19 cellular contexts compared by ENCODE assay signal in genomic region chr6:152625213-152625612, GRCh38.
"Had no signal": no experiment of that assay in that cellular context is flagged by ENCODE, and none has a peak within 500 bp of the region (broad histone marks: within the 10 kb centered on the region; RNA-seq: fewer than 3 reads in every experiment).

No MANE protein-coding gene starts in this region.

- H3K4me3 ChIP-seq: esophagus muscularis mucosa, hepatocyte, skin epidermis, transverse colon, vagina had no signal

- H3K9me3 Mint-ChIP-seq: activated naive CD4-positive, alpha-beta T cell treated with anti-CD3 and anti-CD28 coated beads, Interleukin-2, amount 50 U/mL, for 72 hours; activated T-cell treated with anti-CD3 and anti-CD28 coated beads, Interleukin-2, amount 50 U/mL, for 4 hours; nephron had no signal

- H3K36me3 Mint-ChIP-seq: activated naive CD4-positive, alpha-beta T cell treated with anti-CD3 and anti-CD28 coated beads, Interleukin-2, amount 50 U/mL, for 72 hours had no signal

- H3K4me3 Mint-ChIP-seq: activated T-cell treated with anti-CD3 and anti-CD28 coated beads, Interleukin-2, amount 50 U/mL, for 4 hours; nephron had no signal

- H3K9me3 ChIP-seq: esophagus muscularis mucosa, transverse colon, vagina had no signal

- H3K4me1 ChIP-seq: esophagus muscularis mucosa, transverse colon, vagina had no signal

- H3K36me3 ChIP-seq: transverse colon had no signal

- H3K27ac Mint-ChIP-seq: activated naive CD4-positive, alpha-beta T cell treated with anti-CD3 and anti-CD28 coated beads, Interleukin-2, amount 50 U/mL, for 72 hours; nephron; progenitor cell of endocrine pancreas had no signal

- H3K27ac ChIP-seq: esophagus muscularis mucosa, hepatocyte, skin epidermis, transverse colon, vagina, VCaP had no signal

- ATAC-seq: activated naive CD4-positive, alpha-beta T cell treated with anti-CD3 and anti-CD28 coated beads, Interleukin-2, amount 50 U/mL, for 72 hours; activated T-cell treated with anti-CD3 and anti-CD28 coated beads, Interleukin-2, amount 50 U/mL, for 4 hours; left ventricle myocardium superior; right cardiac atrium had no signal

- H3K4me1 Mint-ChIP-seq: nephron had no signal

- H3K27me3 ChIP-seq: esophagus muscularis mucosa, hepatocyte, transverse colon, vagina had no signal

- DNase-seq: activated CD4-positive, alpha-beta T cell treated with anti-CD3 and anti-CD28 coated beads for 1 hour; activated CD4-positive, alpha-beta T cell treated with anti-CD3 and anti-CD28 coated beads, Interleukin-2, amount 50 U/mL, for 4 hours; activated effector memory CD4-positive, alpha-beta T cell treated with Interleukin-2 at 50 U/mL for 16 hours; activated T-cell treated with anti-CD3 and anti-CD28 coated beads, Interleukin-2, amount 50 U/mL, for 4 hours; left ventricle myocardium superior; mesenchymal stem cell; right cardiac atrium; stimulated activated CD4-positive, alpha-beta T cell treated with anti-CD3 and anti-CD28 coated beads, Interleukin-15, amount 100 ng/mL, for 24 hours; stimulated activated CD4-positive, alpha-beta T cell treated with anti-CD3 and anti-CD28 coated beads, Interleukin-4, amount 100 ng/mL, for 24 hours; stimulated activated naive CD4-positive, alpha-beta T cell treated with Interleukin-2 at 50 U/mL for 16 hours; transverse colon had no signal
